8 cellular contexts compared by ENCODE assay signal in the genomic region with DNA sequence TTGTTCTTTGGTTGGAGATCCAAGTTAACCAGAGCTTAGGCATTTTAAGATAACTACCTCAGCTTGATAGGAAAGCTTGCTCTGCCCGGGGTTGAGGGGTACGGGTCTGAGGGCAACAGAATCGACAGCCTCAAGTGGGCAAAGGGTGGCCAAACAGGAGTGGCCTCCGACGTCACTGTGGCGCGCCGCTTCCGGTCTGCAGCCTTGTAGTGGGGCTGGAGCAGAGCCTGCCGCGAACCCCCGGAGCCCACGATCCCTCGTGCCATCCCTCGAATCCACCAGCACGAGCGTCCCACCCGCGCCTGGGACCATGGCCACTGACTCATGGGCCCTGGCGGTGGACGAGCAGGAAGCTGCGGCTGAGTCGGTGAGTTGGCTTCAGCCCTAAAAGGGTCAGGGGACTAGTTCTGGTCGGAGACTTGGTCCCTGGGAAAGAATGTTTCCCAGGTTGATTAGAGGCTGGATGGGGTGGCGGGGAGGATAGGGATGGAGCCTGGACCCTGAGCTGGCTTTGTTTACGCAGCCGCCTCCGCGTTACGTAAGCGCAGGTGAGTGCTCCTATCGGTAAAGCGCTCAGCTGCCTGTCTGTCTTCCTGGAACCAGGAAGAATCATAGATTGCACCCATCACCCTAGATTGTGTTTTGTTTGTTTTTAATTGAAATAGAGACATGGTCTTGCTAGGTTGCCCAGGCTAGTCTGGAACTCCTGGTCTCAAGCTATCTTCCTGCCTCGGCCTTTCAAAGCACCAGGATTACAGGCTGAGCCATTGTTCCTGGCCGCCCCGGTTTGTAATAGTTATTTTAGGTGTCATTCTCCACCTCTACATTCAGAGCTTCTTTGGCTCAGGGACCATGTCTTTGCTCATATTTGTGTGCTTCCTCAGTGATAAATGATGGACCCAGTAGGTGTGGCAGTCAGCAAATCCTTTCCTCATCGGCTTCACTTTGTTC. TPM values are rescaled to one million over a fixed set of nuclear protein-coding genes. Genes with fewer than 3 reads are reported as not detected.
A peak's percentile ranks its signal among the peaks of the same experiment; 100 is the strongest.
DNase-seq lines count a peak whose midpoint lies in the region; ATAC-seq lines count a peak whose summit lies in the region.

A gene (plus strand): TSS at position 199 of the 951 bp plus-strand sequence. CDS start 112 bp downstream, at position 311.

- no peaks in the 10 kb centered on the region for H3K9me3 ChIP-seq in aorta (ENCODE audit: control insufficient read depth, low read length)

- peak within 1 kb of the TSS; percentile 90 to 96 for H3K27ac ChIP-seq in aorta (ENCODE audit: low read depth in 1 of 2, low read length in 2 of 2)

- H3K36me3 ChIP-seq in aorta (ENCODE audit: control insufficient read depth in 1 of 2, insufficient read depth in 2 of 2, low read length in 1 of 2), result no peaks in the 10 kb centered on the region

- no peaks in the 10 kb centered on the region for H3K27me3 Mint-ChIP-seq in T-helper 2 cell treated with Interferon-gamma antibody and Interleukin-4, amounts not matched to agents 5 μg/mL and 100 μg/mL, for 36 hours (ENCODE audit: low read depth)

- ATAC-seq in HG02571 (IDR thresholded peaks at IDR 0.05; ENCODE audit: unreplicated experiment), result peak; percentile 77
- peak; percentile 94 for ATAC-seq in aorta (ENCODE audit: low FRiP score)

- H3K27me3 ChIP-seq in aorta (ENCODE audit: control insufficient read depth in 1 of 2, insufficient read depth in 2 of 2, low read length in 1 of 2), result no peaks in the 10 kb centered on the region

- no peaks in the 10 kb centered on the region for H3K4me1 ChIP-seq in aorta (ENCODE audit: control insufficient read depth in 1 of 2, insufficient read depth in 2 of 2, low read length in 2 of 2)

- DNase-seq in GDM1 (lab: John Stamatoyannopoulos, UW) (peak; percentile 8), NCI-H1417 treated with DMSO at 0.1 percent for 48 hours (lab: John Stamatoyannopoulos, UW) (peak; percentile 11), astrocyte of the hippocampus (ENCODE audit: low read depth, low spot score) (peak; percentile 89), hepatic stellate cell (ENCODE audit: low spot score) (peak; percentile 77), putamen (ENCODE audit: low spot score) (peak; percentile 67), aorta (peak; percentile 91 to 95)
- DNase-seq in T-helper 2 cell treated with Interferon-gamma antibody and Interleukin-4, amounts not matched to agents 5 μg/mL and 100 μg/mL, for 36 hours (ENCODE audit: low spot score), result peak; percentile 72

- peaks cover 14% of the 10 kb centered on the region for H3K9me3 Mint-ChIP-seq in T-helper 2 cell treated with Interferon-gamma antibody and Interleukin-4, amounts not matched to agents 5 μg/mL and 100 μg/mL, for 36 hours

- peak within 1 kb of the TSS; percentile 94 for H3K4me3 Mint-ChIP-seq in T-helper 2 cell treated with Interferon-gamma antibody and Interleukin-4, amounts not matched to agents 5 μg/mL and 100 μg/mL, for 36 hours

- H3K4me1 Mint-ChIP-seq in T-helper 2 cell treated with Interferon-gamma antibody and Interleukin-4, amounts not matched to agents 5 μg/mL and 100 μg/mL, for 36 hours (ENCODE audit: low read depth), result peaks cover 30% of the 10 kb centered on the region

- WGBS in aorta, 2 donors, result 0 to 1% methylated on average over 37 of the region's 37 CpGs

- H3K36me3 Mint-ChIP-seq in T-helper 2 cell treated with Interferon-gamma antibody and Interleukin-4, amounts not matched to agents 5 μg/mL and 100 μg/mL, for 36 hours (ENCODE audit: low read depth), result peaks cover 30% of the 10 kb centered on the region

- peak within 1 kb of the TSS; percentile 95 for H3K27ac Mint-ChIP-seq in T-helper 2 cell treated with Interferon-gamma antibody and Interleukin-4, amounts not matched to agents 5 μg/mL and 100 μg/mL, for 36 hours

- intact Hi-C loops in aorta (cut with DNase I), result loop anchor here in 1 of 2 donors (5.0 kb wide), 1 partner anchor 48 kb away; a partner anchor contains a TSS

- peak within 1 kb of the TSS; percentile 93 for H3K4me3 ChIP-seq in aorta (ENCODE audit: low read length in 2 of 2)

RNA-seq across cellular contexts. Expression of the gene that starts here (rescaled TPM):
- 10 to 100 TPM; 19.4 to 28.0 TPM for total RNA-seq in aorta
- polyA plus RNA-seq in aorta, result 10 to 100 TPM; 13.8 to 29.7 TPM

Comparison
In these comparisons a context has a peak if more than half of its experiments do, and no peak if none do; other contexts are left out.
1. Peak in every context shown above with its lines: DNase-seq, ATAC-seq, H3K4me3 ChIP-seq and H3K27ac ChIP-seq.
2. DNase-seq: peak in every context shown above with its lines; median percentile 93 in aorta; 89 in astrocyte of the hippocampus; 77 in hepatic stellate cell; 72 in T-helper 2 cell treated with Interferon-gamma antibody and Interleukin-4, amounts not matched to agents 5 μg/mL and 100 μg/mL, for 36 hours; 67 in putamen; 11 in NCI-H1417 treated with DMSO at 0.1 percent for 48 hours; 8 in GDM1.